ENCODE assay signal across 28 cellular contexts in genomic region chr6:38453302-38453701, GRCh38.
"Had no signal": no experiment of that assay in that cellular context is flagged by ENCODE, and none has a peak within 500 bp of the region (broad histone marks: within the 10 kb centered on the region; RNA-seq: fewer than 3 reads in every experiment).

No MANE protein-coding gene starts in this region.

- H3K4me2 ChIP-seq: hepatocyte had no signal

- H3K36me3 ChIP-seq: brain microvascular endothelial cell, esophagus muscularis mucosa, gastroesophageal sphincter, heart right ventricle, WERI-Rb-1 had no signal

- H3K27me3 ChIP-seq: brain microvascular endothelial cell, dorsolateral prefrontal cortex, esophagus muscularis mucosa, gastroesophageal sphincter, heart right ventricle, hepatocyte had no signal

- H3K4me1 ChIP-seq: esophagus muscularis mucosa, gastroesophageal sphincter, heart right ventricle had no signal

- DNase-seq: activated B cell treated with CpG ODN at 0.5 μM for 24 hours; activated CD4-positive, alpha-beta T cell treated with anti-CD3 and anti-CD28 coated beads for 48 hours; activated CD4-positive, alpha-beta T cell treated with anti-CD3 and anti-CD28 coated beads, Interleukin-2, amount 50 U/mL, for 1 hour; activated CD4-positive, alpha-beta T cell treated with anti-CD3 and anti-CD28 coated beads, Interleukin-2, amount 50 U/mL, for 48 hours; activated CD8-positive, alpha-beta memory T cell treated with anti-CD3 and anti-CD28 coated beads for 24 hours; activated CD8-positive, alpha-beta T cell treated with anti-CD3 and anti-CD28 coated beads for 36 hours; activated effector memory CD4-positive, alpha-beta T cell treated with Interleukin-2 at 50 U/mL for 16 hours; activated gamma-delta T cell treated with Interleukin-2 at 50 U/mL for 16 hours; activated naive CD4-positive, alpha-beta T cell treated with anti-CD3 and anti-CD28 coated beads, Interleukin-2, amount 50 U/mL, for 16 hours; activated naive CD4-positive, alpha-beta T cell treated with Interleukin-2 at 50 U/mL for 16 hours; activated T-cell treated with anti-CD3 and anti-CD28 coated beads, Interleukin-2, amount 50 U/mL, for 4 hours; amniotic stem cell; anterior cingulate cortex; brain microvascular endothelial cell; dorsolateral prefrontal cortex; effector memory CD4-positive, alpha-beta T cell; endodermal cell; erythroblast; foreskin melanocyte; heart right ventricle; T1000; WERI-Rb-1 had no signal

- H3K79me2 ChIP-seq: hepatocyte had no signal

- ATAC-seq: activated CD4-positive, CD25-positive, alpha-beta regulatory T cell treated with anti-CD3 and anti-CD28 coated beads, Interleukin-2, amount 50 U/mL, for 24 hours; activated CD8-positive, alpha-beta T cell treated with anti-CD3 and anti-CD28 coated beads for 36 hours; activated T-cell treated with anti-CD3 and anti-CD28 coated beads, Interleukin-2, amount 50 U/mL, for 4 hours; activated T-helper 17 cell treated with anti-CD3 and anti-CD28 coated beads, Interleukin-2, amount 50 U/mL, for 72 hours; gastroesophageal sphincter; heart right ventricle had no signal

- H2AFZ ChIP-seq: hepatocyte had no signal

- H3K9me3 ChIP-seq: esophagus muscularis mucosa, gastroesophageal sphincter had no signal

- H3K27ac ChIP-seq: brain microvascular endothelial cell, coronary artery, dorsolateral prefrontal cortex, esophagus muscularis mucosa, gastroesophageal sphincter, heart right ventricle, hepatocyte, WERI-Rb-1 had no signal

- H3K4me3 ChIP-seq: coronary artery, dorsolateral prefrontal cortex, esophagus muscularis mucosa, gastroesophageal sphincter, heart right ventricle, hepatocyte had no signal
